Comparison of ENCODE assay signal across 8 cellular contexts in the genomic region with DNA sequence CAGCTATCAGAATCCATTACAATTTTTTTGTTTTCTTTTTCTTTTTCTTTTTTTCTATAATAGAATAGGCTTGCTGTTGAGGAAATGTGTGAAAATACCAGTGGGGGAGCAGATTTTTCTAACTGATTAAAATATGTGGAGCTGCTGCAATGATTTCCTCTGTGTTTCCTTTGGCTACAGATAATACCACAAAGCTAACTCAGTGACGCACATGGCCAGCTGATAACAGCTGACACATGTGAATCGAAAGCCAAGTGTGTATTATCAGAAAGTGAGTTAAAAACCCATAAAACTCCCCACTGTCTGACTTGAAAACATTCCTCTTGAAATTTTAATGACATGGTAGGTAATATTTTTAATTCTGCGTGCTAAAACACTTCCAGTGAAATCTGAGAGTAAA.
DNase-seq lines count a peak whose midpoint lies in the region; TF ChIP-seq lines count a peak whose summit lies in the region.

No MANE protein-coding gene starts in this region.

- H3K36me3 Mint-ChIP-seq in neural progenitor cell: no peaks in the 10 kb centered on the region

- H2AFZ ChIP-seq in smooth muscle cell (ENCODE audit: low read depth): no peak overlapping the region
- no peak overlapping the region for H2AFZ ChIP-seq in neural progenitor cell (replicated peaks)

- H3K4me3 Mint-ChIP-seq in neural progenitor cell: no peak overlapping the region

- H4K20me1 ChIP-seq in smooth muscle cell (ENCODE audit: low read depth): no peaks in the 10 kb centered on the region
- no peaks in the 10 kb centered on the region for H4K20me1 ChIP-seq in neural progenitor cell (ENCODE audit: low read depth)

- TF ChIP-seq CTCF in smooth muscle cell (IDR thresholded peaks at IDR 0.05; ENCODE audit: borderline replicate concordance, insufficient read depth, poor library complexity, severe bottlenecking) (no peak), neural progenitor cell (IDR thresholded peaks at IDR 0.05) (no peak)

- no peaks in the 10 kb centered on the region for H3K9me3 Mint-ChIP-seq in neural progenitor cell

- H3K9me3 ChIP-seq in smooth muscle cell (replicated peaks; ENCODE audit: low read depth) (no peaks in the 10 kb centered on the region), neural progenitor cell (ENCODE audit: low read depth) (no peaks in the 10 kb centered on the region)

- H3K27me3 Mint-ChIP-seq in neural progenitor cell (ENCODE audit: insufficient read depth, low read depth): no peaks in the 10 kb centered on the region

- H3K79me2 ChIP-seq in smooth muscle cell (ENCODE audit: low read depth): no peaks in the 10 kb centered on the region
- no peaks in the 10 kb centered on the region for H3K79me2 ChIP-seq in neural progenitor cell (ENCODE audit: low read depth)

- H3K4me3 ChIP-seq in smooth muscle cell (no peak overlapping the region), neural progenitor cell (no peak overlapping the region)

- DNase-seq in stimulated activated naive CD4-positive, alpha-beta T cell (lab: John Stamatoyannopoulos, UW): peak in 4 of 6 experiments; percentile 0 to 43 (median 39)
- DNase-seq in stimulated activated naive CD4-positive, alpha-beta T cell treated with Interleukin-2 at 50 U/mL for 16 hours (lab: John Stamatoyannopoulos, UW): no peak
- peak; percentile 93 for DNase-seq in NCI-H226
- DNase-seq in dermis microvascular lymphatic vessel endothelial cell (ENCODE audit: low read depth in 2 of 2): peak; percentile 89 to 94
- no peak for DNase-seq in smooth muscle cell (lab: John Stamatoyannopoulos, UW; ENCODE audit: unreplicated experiment)
- DNase-seq in NOMO-1 (lab: John Stamatoyannopoulos, UW; ENCODE audit: unreplicated experiment in 2 of 2): no peak
- DNase-seq in amygdala (lab: John Stamatoyannopoulos, UW): no peak
- no peak for DNase-seq in neural progenitor cell (ENCODE audit: low spot score)

- H3K4me2 ChIP-seq in smooth muscle cell (peak overlapping the region; percentile 81), neural progenitor cell (no peak overlapping the region)

- H3K27me3 ChIP-seq in smooth muscle cell (ENCODE audit: low read depth): no peaks in the 10 kb centered on the region
- H3K27me3 ChIP-seq in neural progenitor cell: no peaks in the 10 kb centered on the region

- no peak overlapping the region for H3K27ac Mint-ChIP-seq in neural progenitor cell

- no peak overlapping the region for H3K9ac ChIP-seq in smooth muscle cell (ENCODE audit: low read depth)
- no peak overlapping the region for H3K9ac ChIP-seq in neural progenitor cell

- 18% methylated on average over 3 of the region's 3 CpGs for WGBS in smooth muscle cell (ENCODE audit: low lambda C conversion rate)

- H3K4me1 Mint-ChIP-seq in neural progenitor cell: no peaks in the 10 kb centered on the region

- H3K36me3 ChIP-seq in smooth muscle cell (ENCODE audit: low read depth): no peaks in the 10 kb centered on the region
- no peaks in the 10 kb centered on the region for H3K36me3 ChIP-seq in neural progenitor cell

- H3K27ac ChIP-seq in smooth muscle cell (ENCODE audit: low read depth) (peak overlapping the region; percentile 52), neural progenitor cell (no peak overlapping the region)

- H3K4me1 ChIP-seq in smooth muscle cell (ENCODE audit: low read depth): peaks cover 9% of the 10 kb centered on the region
- no peaks in the 10 kb centered on the region for H3K4me1 ChIP-seq in neural progenitor cell

- no peaks in the 10 kb centered on the region for H3F3A ChIP-seq in smooth muscle cell (ENCODE audit: low read depth)
- no peaks in the 10 kb centered on the region for H3F3A ChIP-seq in neural progenitor cell (ENCODE audit: low read depth)

Comparison
In these comparisons a context has a peak if more than half of its experiments do, and no peak if none do; other contexts are left out.
1. DNase-seq: peak in stimulated activated naive CD4-positive, alpha-beta T cell (4 of 6), NCI-H226 (single experiment) and dermis microvascular lymphatic vessel endothelial cell (2 of 2); none in stimulated activated naive CD4-positive, alpha-beta T cell treated with Interleukin-2 at 50 U/mL for 16 hours (single experiment), smooth muscle cell (single experiment), NOMO-1 (0 of 2), amygdala (0 of 56) and neural progenitor cell (single experiment).